ENCODE assay signal across 1 cellular context in genomic region chr2:13260401-13260800, GRCh38.
TF ChIP-seq lines count a peak whose summit lies in the region.

No MANE protein-coding gene starts in this region.

TF ChIP-seq in HEK293, 187 proteins besides CTCF, POLR2A, EP300 and RAD21:
- TF ChIP-seq REST (tag by site-specific recombination; IDR thresholded peaks at IDR 0.05), result peak; percentile 69
- TF ChIP-seq ZNF335 (tag by site-specific recombination; conservative IDR thresholded peaks at IDR 0.05), result no peak
